Comparison of ENCODE assay signal across 8 cellular contexts in the genomic region with DNA sequence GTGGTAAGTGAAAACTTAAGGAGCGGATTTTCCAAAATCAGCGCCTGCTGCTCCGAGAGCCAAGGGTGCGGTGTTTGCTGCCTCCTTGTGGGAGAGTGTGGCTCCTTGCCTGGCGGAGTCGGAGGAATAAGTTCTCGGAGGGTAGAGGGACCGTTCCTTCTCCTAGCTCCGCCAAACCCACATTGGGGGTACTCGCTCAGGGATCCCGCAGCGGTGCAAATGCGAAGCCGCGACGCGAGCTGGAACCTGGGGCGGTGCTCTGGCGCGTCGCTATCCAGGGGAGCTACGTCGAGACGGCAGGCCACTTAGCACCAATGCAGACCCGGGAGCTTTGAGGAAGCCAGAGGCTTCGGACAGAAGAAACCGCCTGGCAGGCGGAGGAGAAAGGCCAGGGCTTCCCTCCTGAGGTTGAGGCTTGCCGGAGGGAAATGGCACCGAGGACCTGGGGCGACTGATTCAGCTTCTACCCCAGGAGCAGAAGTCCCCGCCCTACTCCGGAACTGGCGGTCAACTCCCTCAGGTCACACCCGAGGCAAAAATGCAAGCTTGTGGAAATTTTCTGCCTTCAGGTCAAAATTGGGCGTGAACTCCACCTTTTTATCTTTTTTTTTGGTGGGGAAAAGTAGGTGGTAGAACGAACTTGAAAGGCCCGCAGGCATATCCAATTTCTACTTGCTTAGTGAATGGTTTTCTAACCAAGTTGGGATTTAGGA. TPM values are rescaled to one million over a fixed set of nuclear protein-coding genes. Genes with fewer than 3 reads are reported as not detected.
DNase-seq lines count a peak whose midpoint lies in the region; ATAC-seq, FAIRE-seq and TF ChIP-seq lines count a peak whose summit lies in the region.

No MANE protein-coding gene starts in this region.

- peak; percentile 63 for TF ChIP-seq CTCF in A549 (IDR thresholded peaks at IDR 0.05)

- no peak overlapping the region for H3K27ac Mint-ChIP-seq in memory B cell

- no peak for TF ChIP-seq EP300 in A549 (IDR thresholded peaks at IDR 0.05)

- peak overlapping the region; percentile 79 to 96 for H3K27ac ChIP-seq in A549

- H3K4me2 ChIP-seq in A549 = peak overlapping the region; percentile 92

- POLR2A ChIA-PET in A549 (lab: Yijun Ruan, JAX) = interaction anchor here (0.6 to 1.4 kb wide), 4 partner anchors 62 to 264 kb away, joined by 3 to 8 read pairs (median 6); partner anchors contain the start of gene MTO1

- ATAC-seq in A549 (peak; percentile 98 to 99), HG02840 (IDR thresholded peaks at IDR 0.05; ENCODE audit: low FRiP score, unreplicated experiment) (peak; percentile 52), memory B cell (ENCODE audit: low read depth) (peak; percentile 79)

- H3K36me3 Mint-ChIP-seq in memory B cell = no peaks in the 10 kb centered on the region

- H3K27me3 Mint-ChIP-seq in memory B cell = no peaks in the 10 kb centered on the region

- CTCF ChIA-PET in A549 (lab: Yijun Ruan, JAX) = interaction anchor here (0.5 to 2.2 kb wide), 25 partner anchors 10 to 977 kb away, joined by 3 to 16 read pairs (median 4); no protein-coding TSS in a partner anchor

- H3K9me3 Mint-ChIP-seq in memory B cell = no peaks in the 10 kb centered on the region

- DNase-seq in A549 (ENCODE audit: low read depth in 1 of 2, low spot score in 1 of 2) (peak; percentile 47 to 75), GM12892 (ENCODE audit: insufficient read length) (peak; percentile 50), NCI-H2196 treated with DMSO at 0.1 percent for 48 hours (lab: John Stamatoyannopoulos, UW; ENCODE audit: unreplicated experiment) (peak; percentile 10), memory B cell (ENCODE audit: low spot score in 2 of 2) (peak in 1 of 2 donors; percentile 20)
- peak; percentile 29 to 37 for DNase-seq in activated CD4-positive, alpha-beta T cell treated with anti-CD3 and anti-CD28 coated beads, Interleukin-2, amount 50 U/mL, for 4 hours
- DNase-seq in effector CD4-positive, alpha-beta T cell = peak; percentile 26
- peak; percentile 34 for DNase-seq in stimulated activated CD8-positive, alpha-beta memory T cell treated with anti-CD3 and anti-CD28 coated beads, Interleukin-15, amount 100 ng/mL, for 1 hour (ENCODE audit: low read depth)

- peak overlapping the region; percentile 59 for H3K4me3 ChIP-seq in A549

- TF ChIP-seq POLR2A in A549 (IDR thresholded peaks at IDR 0.05; ENCODE audit: low read length) (peak; percentile 41), GM12892 (IDR thresholded peaks at IDR 0.05; ENCODE audit: low read depth, low read length) (no peak; the same call in 1 of the 2 replicates)

- H3K4me3 Mint-ChIP-seq in memory B cell = peak overlapping the region; percentile 88

- H3K9me3 ChIP-seq in A549 = no peaks in the 10 kb centered on the region

- 0% methylated on average over 22 of the region's 38 CpGs for WGBS in A549 (ENCODE audit: missing lambda C conversion rate)

- FAIRE-seq in A549 (lab: Jason Lieb, UNC) (no peak), GM12892 (lab: Jason Lieb, UNC) (peak; percentile 78)

- H3K4me1 Mint-ChIP-seq in memory B cell = peaks cover 3% of the 10 kb centered on the region

- peak; percentile 77 to 78 for TF ChIP-seq RAD21 in A549 (conservative IDR thresholded peaks at IDR 0.05 in 1 of 2, IDR thresholded peaks at IDR 0.05 in 1 of 2)

- H3K4me1 ChIP-seq in A549 = 0 out of 3 replicates have a peak, but pooled peaks cover 3% of the 10 kb centered on the region

TF ChIP-seq in A549, 52 proteins besides CTCF, POLR2A, EP300 and RAD21:
- TF ChIP-seq TFCP2L1 (CRISPR knock-in tag; IDR thresholded peaks at IDR 0.05) (no peak), SMC3 (IDR thresholded peaks at IDR 0.05) (peak; percentile 56; the same call in 2 of the 3 replicates), JUN (IDR thresholded peaks at IDR 0.05) (peak in 1 of 2 experiments; percentile 45; a peak in 1 of 5 replicates), MAFK (IDR thresholded peaks at IDR 0.05; ENCODE audit: partially characterized antibody) (peak; percentile 90), SREBF2 (IDR thresholded peaks at IDR 0.05) (no peak), MYC (IDR thresholded peaks at IDR 0.05; ENCODE audit: borderline replicate concordance, low read length) (no peak), MAX (IDR thresholded peaks at IDR 0.05) (peak; percentile 58; the same call in 1 of the 2 replicates)
TF ChIP-seq in A549: peak in this region for 4.

RNA-seq across cellular contexts. Expression of gene DDX43, which starts 5.7 kb away (rescaled TPM):
- polyA plus RNA-seq in A549 (2011; rRNA removed) (not detected in 2 replicates), A549 (2017; fragmentation: RNase III; extraction: RNeasy Plus Mini Kit Qiagen cat#74134 plus additional on column Dnase treatment) (not detected in 3 replicates)
- not detected in 2 replicates for polyA plus RNA-seq in A549 (2012; cell fraction: cytosol; rRNA removed)
- not detected in 2 replicates for polyA plus RNA-seq in A549 (2012; cell fraction: nucleus; rRNA removed)
- not detected in 2 replicates for polyA minus RNA-seq in A549 (2011; rRNA and poly(A)+ RNA removed)
- polyA plus RNA-seq in GM12892 (2012; ENCODE audit: missing spikeins) = not detected

RNA-seq across cellular contexts. Expression of gene OOEP, which starts 19.3 kb away (rescaled TPM):
- polyA plus RNA-seq in A549 (2011; rRNA removed) = not detected in 2 replicates
- not detected in 2 replicates for polyA plus RNA-seq in A549 (2012; cell fraction: cytosol; rRNA removed)
- 0.05 TPM in 1 of 2 replicates, not detected in the other for polyA plus RNA-seq in A549 (2012; cell fraction: nucleus; rRNA removed)
- not detected in 3 replicates for polyA plus RNA-seq in A549 (2017; fragmentation: RNase III; extraction: RNeasy Plus Mini Kit Qiagen cat#74134 plus additional on column Dnase treatment)
- polyA minus RNA-seq in A549 (2011; rRNA and poly(A)+ RNA removed) = not detected in 2 replicates
- polyA plus RNA-seq in GM12892 (2012; ENCODE audit: missing spikeins) = not detected

RNA-seq across cellular contexts. Expression of gene KHDC3L, which starts 26.5 kb away (rescaled TPM):
- polyA plus RNA-seq in A549 (2011; rRNA removed) (not detected in 2 replicates), A549 (2017; fragmentation: RNase III; extraction: RNeasy Plus Mini Kit Qiagen cat#74134 plus additional on column Dnase treatment) (not detected in 3 replicates)
- polyA plus RNA-seq in A549 (2012; cell fraction: cytosol; rRNA removed) = not detected in 2 replicates
- polyA plus RNA-seq in A549 (2012; cell fraction: nucleus; rRNA removed) = not detected in 2 replicates
- polyA minus RNA-seq in A549 (2011; rRNA and poly(A)+ RNA removed) = not detected in 2 replicates
- polyA plus RNA-seq in GM12892 (2012; ENCODE audit: missing spikeins) = not detected

RNA-seq across cellular contexts. Expression of gene DPPA5, which starts 34.9 kb away (rescaled TPM):
- polyA plus RNA-seq in A549 (2011; rRNA removed) (not detected in 2 replicates), A549 (2017; fragmentation: RNase III; extraction: RNeasy Plus Mini Kit Qiagen cat#74134 plus additional on column Dnase treatment) (not detected in 3 replicates)
- not detected in 2 replicates for polyA plus RNA-seq in A549 (2012; cell fraction: cytosol; rRNA removed)
- not detected in 2 replicates for polyA plus RNA-seq in A549 (2012; cell fraction: nucleus; rRNA removed)
- polyA minus RNA-seq in A549 (2011; rRNA and poly(A)+ RNA removed) = not detected in 2 replicates
- not detected for polyA plus RNA-seq in GM12892 (2012; ENCODE audit: missing spikeins)
